24 cellular contexts compared by ENCODE assay signal in the genomic region with DNA sequence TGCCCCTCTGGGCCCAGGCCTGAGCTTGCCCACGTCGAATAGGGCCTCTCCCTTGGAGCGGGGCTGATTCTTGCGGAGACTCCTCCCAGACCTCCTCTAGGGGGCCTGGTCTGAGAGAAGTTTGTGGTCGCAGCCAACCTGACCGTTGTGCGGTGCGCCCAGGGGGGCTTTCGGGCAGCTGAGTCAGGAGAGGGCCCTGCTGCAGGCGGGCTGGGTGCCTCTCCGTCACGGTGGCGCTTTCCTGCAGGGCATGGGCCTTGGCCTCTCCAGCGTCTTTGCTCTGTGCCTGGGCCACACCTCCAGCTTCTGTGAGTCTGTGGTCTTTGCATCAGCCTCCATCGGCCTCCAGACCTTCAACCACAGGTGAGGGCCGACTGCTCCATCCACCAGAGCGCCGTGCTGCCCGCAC. TPM values are rescaled to one million over a fixed set of nuclear protein-coding genes. Genes with fewer than 3 reads are reported as not detected.
DNase-seq lines count a peak whose midpoint lies in the region; TF ChIP-seq lines count a peak whose summit lies in the region.
"Had no signal": no experiment of that assay in that cellular context is flagged by ENCODE, and none has a peak within 500 bp of the region (broad histone marks: within the 10 kb centered on the region; RNA-seq: fewer than 3 reads in every experiment).

No MANE protein-coding gene starts in this region.

- TF ChIP-seq CTCF in GM20000 (IDR thresholded peaks at IDR 0.05; ENCODE audit: extremely low read depth, missing control alignments) (no peak), endodermal cell (conservative IDR thresholded peaks at IDR 0.05) (peak; percentile 48), type B pancreatic cell (conservative IDR thresholded peaks at IDR 0.05) (peak; percentile 26)

- H3K36me3 ChIP-seq in HUES6 (ENCODE audit: control insufficient read depth, insufficient read depth, low read length) (peaks cover 35% of the 10 kb centered on the region), endodermal cell (ENCODE audit: control insufficient read depth, insufficient read depth, low read length) (no peaks in the 10 kb centered on the region)
- H3K36me3 ChIP-seq: Peyer's patch, SJSA1 had no signal

- H3K4me3 Mint-ChIP-seq in endodermal cell (no peak overlapping the region), type B pancreatic cell (no peak overlapping the region)
- H3K4me3 Mint-ChIP-seq: CD8-positive, alpha-beta T cell; T-helper 1 cell treated with Interleukin-12 subunit alpha and Interleukin-12 subunit beta and Interleukin-4 antibody, amounts not matched to agents 30 μg/mL and 1 μg/mL, for 36 hours had no signal

- H3K27ac Mint-ChIP-seq in endodermal cell (no peak overlapping the region), type B pancreatic cell (no peak overlapping the region)
- H3K27ac Mint-ChIP-seq: CD8-positive, alpha-beta T cell; T-helper 1 cell treated with Interleukin-12 subunit alpha and Interleukin-12 subunit beta and Interleukin-4 antibody, amounts not matched to agents 30 μg/mL and 1 μg/mL, for 36 hours had no signal

- no peak overlapping the region for H3K9ac ChIP-seq in HUES6 (ENCODE audit: low read length)
- no peak overlapping the region for H3K9ac ChIP-seq in endodermal cell (ENCODE audit: extremely low read depth, low read length, poor library complexity, severe bottlenecking)

- peak; percentile 14 for DNase-seq in GM20000 (ENCODE audit: low spot score)
- DNase-seq in endodermal cell: no peak
- no peak for DNase-seq in type B pancreatic cell (ENCODE audit: extremely low spot score, unreplicated experiment)
- no peak for DNase-seq in GOT3 (lab: John Stamatoyannopoulos, UW)
- DNase-seq in HuH-7 (ENCODE audit: low spot score): no peak
- no peak for DNase-seq in Ammon's horn (ENCODE audit: low spot score)
- DNase-seq: CD8-positive, alpha-beta T cell; DMS153; HCEC 1CT; IMR-90; NCI-H1417; NCI-H1694 treated with DMSO at 0.1 percent for 48 hours; NCI-H2081 treated with DMSO at 0.1 percent for 48 hours; NCI-H2171 treated with DMSO at 0.1 percent for 48 hours; NCI-H524 treated with DMSO at 0.1 percent for 48 hours; NCI-H82; Peyer's patch had no signal

- WGBS in endodermal cell (ENCODE audit: insufficient coverage in 1 of 2, insufficient read length in 1 of 2), 2 experiments: 86 to 89% methylated on average over 15 to 19 of the region's 19 CpGs

- H3K4me3 ChIP-seq in HUES6 (ENCODE audit: low read depth, low read length) (no peak overlapping the region), endodermal cell (ENCODE audit: low read length) (no peak overlapping the region)
- H3K4me3 ChIP-seq: Peyer's patch, SJSA1 had no signal

- H3K4me1 Mint-ChIP-seq in endodermal cell (no peaks in the 10 kb centered on the region), type B pancreatic cell (ENCODE audit: unreplicated experiment) (no peaks in the 10 kb centered on the region)

- H3K27ac ChIP-seq in HUES6 (ENCODE audit: low read depth, low read length): 0 out of 2 replicates have a peak overlapping the region, but pooled peaks have one; percentile 26
- no peak overlapping the region for H3K27ac ChIP-seq in endodermal cell (ENCODE audit: low read depth, low read length)
- H3K27ac ChIP-seq: Peyer's patch, SJSA1 had no signal

- H3K4me1 ChIP-seq in HUES6 (ENCODE audit: control insufficient read depth, insufficient read depth, low read length) (peaks cover 8% of the 10 kb centered on the region), endodermal cell (ENCODE audit: control insufficient read depth, insufficient read depth, low read length) (no peaks in the 10 kb centered on the region)
- H3K4me1 ChIP-seq: Peyer's patch, SJSA1 had no signal

- no peaks in the 10 kb centered on the region for H3K36me3 Mint-ChIP-seq in endodermal cell (ENCODE audit: low read depth)
- H3K36me3 Mint-ChIP-seq in type B pancreatic cell: no peaks in the 10 kb centered on the region

- H3K27me3 ChIP-seq in HUES6 (ENCODE audit: control insufficient read depth, insufficient read depth, low read length) (no peaks in the 10 kb centered on the region; the same call in 1 of the 2 replicates), endodermal cell (ENCODE audit: control insufficient read depth, insufficient read depth, low read length, poor library complexity, severe bottlenecking) (no peaks in the 10 kb centered on the region)
- H3K27me3 ChIP-seq: Peyer's patch had no signal

- H3K9me3 ChIP-seq in HUES6 (ENCODE audit: control insufficient read depth, insufficient read depth, low read depth, low read length) (no peaks in the 10 kb centered on the region), endodermal cell (ENCODE audit: control insufficient read depth, low read length) (no peaks in the 10 kb centered on the region)
- H3K9me3 ChIP-seq: Peyer's patch, SJSA1 had no signal

- H3K27me3 Mint-ChIP-seq in endodermal cell (ENCODE audit: insufficient read depth) (no peaks in the 10 kb centered on the region), type B pancreatic cell (peaks cover 8% of the 10 kb centered on the region)

- no peaks in the 10 kb centered on the region for H3K9me3 Mint-ChIP-seq in endodermal cell
- no peaks in the 10 kb centered on the region for H3K9me3 Mint-ChIP-seq in type B pancreatic cell
- H3K9me3 Mint-ChIP-seq: CD8-positive, alpha-beta T cell; T-helper 1 cell treated with Interleukin-12 subunit alpha and Interleukin-12 subunit beta and Interleukin-4 antibody, amounts not matched to agents 30 μg/mL and 1 μg/mL, for 36 hours had no signal

RNA-seq across cellular contexts. Expression of gene SLC17A9, which starts 12.9 kb away (rescaled TPM):
- total RNA-seq in endodermal cell (10 to 100 TPM in 1 of 2 donors, 1 to 10 TPM in 1; 8.9 to 10.2 TPM), type B pancreatic cell (ENCODE audit: low replicate concordance) (3.9 and 5.6 TPM in 2 replicates)
- polyA plus RNA-seq in endodermal cell (2013, experiment 1 of 2): 3.2 TPM
- polyA plus RNA-seq in endodermal cell (2013, experiment 2 of 2): 3.4 TPM
- total RNA-seq: SJSA1 had no signal

RNA-seq across cellular contexts. Expression of gene GID8, which starts 27.4 kb away (rescaled TPM):
- total RNA-seq in endodermal cell (10 to 100 TPM; 51.5 to 52.1 TPM), type B pancreatic cell (ENCODE audit: low replicate concordance) (55.8 and 68.7 TPM in 2 replicates)
- polyA plus RNA-seq in endodermal cell (2013, experiment 1 of 2): 47.3 TPM
- 41.8 TPM for polyA plus RNA-seq in endodermal cell (2013, experiment 2 of 2)

RNA-seq across cellular contexts. Expression of gene DIDO1, which starts 39.1 kb away (rescaled TPM):
- 10 to 100 TPM; 53.5 to 68.3 TPM for total RNA-seq in endodermal cell
- 47.8 TPM for polyA plus RNA-seq in endodermal cell (2013, experiment 1 of 2)
- 43.0 TPM for polyA plus RNA-seq in endodermal cell (2013, experiment 2 of 2)
- total RNA-seq in type B pancreatic cell (ENCODE audit: low replicate concordance): 49.7 and 58.1 TPM in 2 replicates

RNA-seq across cellular contexts. Expression of gene BHLHE23, which starts 41.4 kb away (rescaled TPM):
- total RNA-seq in endodermal cell (not detected), type B pancreatic cell (ENCODE audit: low replicate concordance) (not detected in 2 replicates)
- polyA plus RNA-seq in endodermal cell (2013, experiment 1 of 2): 1.2 TPM
- 0.46 TPM for polyA plus RNA-seq in endodermal cell (2013, experiment 2 of 2)
- total RNA-seq: A673, Daoy, IMR-90, OCI-LY7, Peyer's patch, SJSA1 had no signal
- polyA plus RNA-seq: BJ, IMR-90 had no signal
